In genomic region chr10:128529225-128529624, GRCh38 we compare ENCODE assay signal across 24 cellular contexts.
A peak's percentile ranks its signal among the peaks of the same experiment; 100 is the strongest.
DNase-seq lines count a peak whose midpoint lies in the region; ATAC-seq, FAIRE-seq and TF ChIP-seq lines count a peak whose summit lies in the region.
"Had no signal": no experiment of that assay in that cellular context is flagged by ENCODE, and none has a peak within 500 bp of the region (broad histone marks: within the 10 kb centered on the region; RNA-seq: fewer than 3 reads in every experiment).

No MANE protein-coding gene starts in this region.

- H3K14ac ChIP-seq in trophoblast cell (ENCODE audit: low read length): no peak overlapping the region

- H3K4me3 ChIP-seq in A673 (ENCODE audit: low read depth, low read length, poor library complexity, severe bottlenecking) (no peak overlapping the region), K562 (no peak overlapping the region), trophoblast cell (ENCODE audit: low read depth, low read length) (no peak overlapping the region)
- H3K4me3 ChIP-seq: BLaER1 treated with 17β-estradiol and CSF1 and Interleukin-3, amounts not matched to agents 10 nM and 100 nM had no signal

- no peak for TF ChIP-seq POLR2A in K562 (conservative IDR thresholded peaks at IDR 0.05)

- H3K9me3 ChIP-seq in A673 (ENCODE audit: low read depth, low read length, poor library complexity, severe bottlenecking) (no peaks in the 10 kb centered on the region), K562 (replicated peaks; ENCODE audit: control insufficient read depth, insufficient read depth, low read depth, low read length) (no peaks in the 10 kb centered on the region), trophoblast cell (ENCODE audit: insufficient read depth, low read depth, low read length) (peaks cover 1% of the 10 kb centered on the region)
- H3K9me3 ChIP-seq: BE2C; BLaER1 treated with 17β-estradiol and CSF1 and Interleukin-3, amounts not matched to agents 10 nM and 100 nM had no signal

- peaks cover 5% of the 10 kb centered on the region for H3K9me3 Mint-ChIP-seq in glutamatergic neuron (ENCODE audit: unreplicated experiment)
- H3K9me3 Mint-ChIP-seq: CD14-positive monocyte; CD4-positive, alpha-beta T cell had no signal

- H3K4me2 ChIP-seq in K562 (ENCODE audit: insufficient read depth, low read length) (no peak overlapping the region), trophoblast cell (ENCODE audit: low read length) (no peak overlapping the region)
- H3K4me2 ChIP-seq: BLaER1 treated with 17β-estradiol and CSF1 and Interleukin-3, amounts not matched to agents 10 nM and 100 nM had no signal

- peak overlapping the region; percentile 49 for H3K27ac ChIP-seq in A673 (ENCODE audit: low read depth, low read length, poor library complexity, severe bottlenecking)
- H3K27ac ChIP-seq in K562 (ENCODE audit: extremely low read depth, low read depth, low read length): no peak overlapping the region
- no peak overlapping the region for H3K27ac ChIP-seq in trophoblast cell (ENCODE audit: low read depth, low read length)
- H3K27ac ChIP-seq in RWPE1: no peak overlapping the region
- H3K27ac ChIP-seq: 22Rv1; BLaER1 treated with 17β-estradiol and CSF1 and Interleukin-3, amounts not matched to agents 10 nM and 100 nM had no signal

- POLR2A ChIA-PET in A673 (lab: Charles Lee; ENCODE audit: low non-redundant PET): no interaction called here
- POLR2A ChIA-PET in K562 (lab: Yijun Ruan, JAX): interaction anchor here (0.8 kb wide), 1 partner anchor 56 kb away, joined by 3 read pairs; no protein-coding TSS in a partner anchor
- POLR2A ChIA-PET in RWPE1 (lab: Yijun Ruan, JAX; ENCODE audit: low non-redundant PET): no interaction called here

- H3K18ac ChIP-seq in trophoblast cell (ENCODE audit: low read length): no peak overlapping the region

- no peak for TF ChIP-seq EP300 in K562 (IDR thresholded peaks at IDR 0.05; ENCODE audit: low read length)

- peak overlapping the region; percentile 69 for H2BK12ac ChIP-seq in trophoblast cell (ENCODE audit: low read length)

- H3K27me3 Mint-ChIP-seq in glutamatergic neuron (ENCODE audit: unreplicated experiment): peaks cover 1% of the 10 kb centered on the region

- H2AK5ac ChIP-seq in trophoblast cell (ENCODE audit: low read length): no peak overlapping the region

- peak overlapping the region; percentile 61 for H3K4me3 Mint-ChIP-seq in glutamatergic neuron (ENCODE audit: unreplicated experiment)
- H3K4me3 Mint-ChIP-seq: CD14-positive monocyte; CD4-positive, alpha-beta T cell; CD8-positive, alpha-beta memory T cell; H9 had no signal

- H4K91ac ChIP-seq in trophoblast cell (ENCODE audit: low read depth, low read length): peak overlapping the region; percentile 74

- no peak for FAIRE-seq in K562 (lab: Jason Lieb, UNC)
- FAIRE-seq: A204.1, D721Med, GM12892 had no signal

- no peak overlapping the region for H3K23ac ChIP-seq in trophoblast cell (ENCODE audit: low read length)

- H3K4me1 ChIP-seq in A673 (ENCODE audit: insufficient read depth, low read length, poor library complexity, severe bottlenecking) (peaks cover 56% of the 10 kb centered on the region), K562 (replicated peaks in 1 of 2; ENCODE audit: control insufficient read depth in 2 of 2, insufficient read depth in 2 of 2, low read length in 2 of 2) (peaks cover 0 to 5% of the 10 kb centered on the region in 2 experiments; a peak in 2 of 5 replicates), trophoblast cell (ENCODE audit: control insufficient read depth in 1 of 2, insufficient read depth in 2 of 2, low read length in 2 of 2) (peaks cover 0 to 8% of the 10 kb centered on the region in 2 experiments)
- H3K4me1 ChIP-seq: BLaER1 treated with 17β-estradiol and CSF1 and Interleukin-3, amounts not matched to agents 10 nM and 100 nM had no signal

- H3K27me3 ChIP-seq in A673 (replicated peaks; ENCODE audit: insufficient read depth, low read depth, low read length, poor library complexity): no peaks in the 10 kb centered on the region
- H3K27me3 ChIP-seq in K562 (ENCODE audit: control insufficient read depth in 2 of 2, insufficient read depth in 2 of 2, low read length in 2 of 2): no peaks in the 10 kb centered on the region
- no peaks in the 10 kb centered on the region for H3K27me3 ChIP-seq in trophoblast cell (ENCODE audit: insufficient read depth, low read length)
- H3K27me3 ChIP-seq: BE2C; BLaER1 treated with 17β-estradiol and CSF1 and Interleukin-3, amounts not matched to agents 10 nM and 100 nM had no signal

- TF ChIP-seq RAD21 in K562 (CRISPR knock-in tag; conservative IDR thresholded peaks at IDR 0.05 in 1 of 2, IDR thresholded peaks at IDR 0.05 in 1 of 2): no peak

- no peaks in the 10 kb centered on the region for H3K36me3 Mint-ChIP-seq in glutamatergic neuron (ENCODE audit: unreplicated experiment)
- H3K36me3 Mint-ChIP-seq: CD14-positive monocyte had no signal

- no peaks in the 10 kb centered on the region for H4K20me1 ChIP-seq in K562 (replicated peaks; ENCODE audit: control insufficient read depth, insufficient read depth, low read length)
- H4K20me1 ChIP-seq: BLaER1 treated with 17β-estradiol and CSF1 and Interleukin-3, amounts not matched to agents 10 nM and 100 nM had no signal

- H3K36me3 ChIP-seq in A673 (ENCODE audit: insufficient read depth, low read length, poor library complexity, severe bottlenecking): no peaks in the 10 kb centered on the region
- H3K36me3 ChIP-seq in K562 (ENCODE audit: control insufficient read depth, insufficient read depth, low read length): no peaks in the 10 kb centered on the region
- H3K36me3 ChIP-seq in trophoblast cell (ENCODE audit: control insufficient read depth in 1 of 2, insufficient read depth in 2 of 2, low read length in 2 of 2): no peaks in the 10 kb centered on the region
- H3K36me3 ChIP-seq: BE2C; BLaER1 treated with 17β-estradiol and CSF1 and Interleukin-3, amounts not matched to agents 10 nM and 100 nM had no signal

- 40% methylated on average over 4 of the region's 6 CpGs for whole genome bisulfite sequencing in K562 (ENCODE audit: insufficient coverage, low coverage, missing lambda C conversion rate)
- no CpG with 5 or more reads among the region's 6 CpGs for WGBS in trophoblast cell (ENCODE audit: extremely low coverage, insufficient coverage, insufficient read length)

- CTCF ChIA-PET in A673 (lab: Charles Lee): interaction anchor here (0.7 kb wide), 1 partner anchor 261 kb away, joined by 4 read pairs; no protein-coding TSS in a partner anchor
- CTCF ChIA-PET in K562 (lab: Yijun Ruan, JAX; ENCODE audit: low intra/inter-chr PET ratio): no interaction called here
- CTCF ChIA-PET in RWPE1 (lab: Yijun Ruan, JAX): no interaction called here

- H4K8ac ChIP-seq in trophoblast cell (ENCODE audit: low read depth, low read length): no peak overlapping the region

- peaks cover 16% of the 10 kb centered on the region for H3K79me1 ChIP-seq in trophoblast cell (ENCODE audit: low read length)

- H4K12ac ChIP-seq in trophoblast cell (ENCODE audit: low read depth, low read length): no peak overlapping the region

- peak overlapping the region; percentile 62 for H2BK120ac ChIP-seq in trophoblast cell (ENCODE audit: insufficient read depth, low read length, poor library complexity)

- no peak overlapping the region for H3K9ac ChIP-seq in K562 (ENCODE audit: insufficient read depth in 1 of 2, low read depth in 2 of 2, low read length in 2 of 2)
- no peak overlapping the region for H3K9ac ChIP-seq in trophoblast cell (ENCODE audit: low read length)
- H3K9ac ChIP-seq: BLaER1 treated with 17β-estradiol and CSF1 and Interleukin-3, amounts not matched to agents 10 nM and 100 nM had no signal

- no peaks in the 10 kb centered on the region for H3K9me1 ChIP-seq in K562 (ENCODE audit: control insufficient read depth, insufficient read depth, low read length)

- BruUV-seq in A673 (replicated peaks; lab: Mats Ljungman, UMichigan) (no TSS peak), K562 (replicated peaks; lab: Mats Ljungman, UMichigan) (no TSS peak)

- H2BK5ac ChIP-seq in trophoblast cell (ENCODE audit: low read depth, low read length, poor library complexity): no peak overlapping the region

- intact Hi-C loops in A673 (cut with micrococcal nuclease; ENCODE audit: unreplicated experiment) (no loop called here), K562 (cut with micrococcal nuclease) (no loop called here)

- H3K4me1 Mint-ChIP-seq in glutamatergic neuron (ENCODE audit: low read depth, unreplicated experiment): peaks cover 39% of the 10 kb centered on the region
- H3K4me1 Mint-ChIP-seq: CD14-positive monocyte; CD8-positive, alpha-beta memory T cell had no signal

- in situ Hi-C loops in K562 (cut with MboI): no loop called here

- TF ChIP-seq CTCF in A673 (conservative IDR thresholded peaks at IDR 0.05; ENCODE audit: low read depth, low read length): no peak
- TF ChIP-seq CTCF in K562 (IDR thresholded peaks at IDR 0.05 in 2 of 3, conservative IDR thresholded peaks at IDR 0.05 in 1 of 3; ENCODE audit: insufficient read depth in 2 of 3, low read depth in 1 of 3, low read length in 3 of 3): no peak
- no peak for TF ChIP-seq CTCF in glutamatergic neuron (IDR thresholded peaks at IDR 0.05; ENCODE audit: partially characterized antibody, unreplicated experiment)
- TF ChIP-seq CTCF in RWPE1 (conservative IDR thresholded peaks at IDR 0.05; ENCODE audit: low read depth): no peak

- DNase-seq in A673 (ENCODE audit: low spot score): peak; percentile 51
- DNase-seq in K562 (ENCODE audit: extremely low read depth in 1 of 4, low spot score in 3 of 4): no peak
- DNase-seq in glutamatergic neuron: no peak
- no peak for DNase-seq in trophoblast cell
- DNase-seq in DMS53 (lab: John Stamatoyannopoulos, UW): no peak
- DNase-seq in RWPE1 (ENCODE audit: low spot score): no peak
- DNase-seq in globus pallidus (ENCODE audit: low spot score): no peak
- DNase-seq: ACHN; AML-193; BE2C; CD4-positive, alpha-beta T cell; CD8-positive, alpha-beta memory T cell; DMS 273 treated with DMSO at 0.1 percent for 48 hours; DMS79 treated with DMSO at 0.1 percent for 48 hours; GF-D8; H9 had no signal

- H3K4ac ChIP-seq in trophoblast cell (ENCODE audit: low read depth, low read length): no peak overlapping the region

- peak overlapping the region; percentile 85 for H3K27ac Mint-ChIP-seq in glutamatergic neuron (ENCODE audit: unreplicated experiment)
- H3K27ac Mint-ChIP-seq: CD14-positive monocyte; CD4-positive, alpha-beta T cell; CD8-positive, alpha-beta memory T cell; H9 had no signal

- ATAC-seq in K562 (no peak), GM21381 (IDR thresholded peaks at IDR 0.05; ENCODE audit: unreplicated experiment) (no peak)
- ATAC-seq: HCT116 had no signal

- H2AFZ ChIP-seq in K562 (ENCODE audit: low read depth, low read length) (0 out of 2 replicates have a peak overlapping the region, but pooled peaks have one; percentile 31), trophoblast cell (ENCODE audit: insufficient read depth, low read length, poor library complexity) (no peak overlapping the region)

- H3K79me2 ChIP-seq in K562 (ENCODE audit: control insufficient read depth, insufficient read depth, low read length): no peaks in the 10 kb centered on the region
- H3K79me2 ChIP-seq in trophoblast cell (ENCODE audit: control insufficient read depth, insufficient read depth, low read length, poor library complexity): peaks cover 1% of the 10 kb centered on the region

TF ChIP-seq in K562, 482 proteins besides CTCF, POLR2A, EP300 and RAD21 (continues in another document):
- no peak for TF ChIP-seq DACH1 (IDR thresholded peaks at IDR 0.05; ENCODE audit: partially characterized antibody)
